ENCODE assay signal across 8 cellular contexts in genomic region chr2:98768765-98769476, GRCh38. TPM values are rescaled to one million over a fixed set of nuclear protein-coding genes. Genes with fewer than 3 reads are reported as not detected.
DNase-seq lines count a peak whose midpoint lies in the region; ATAC-seq and TF ChIP-seq lines count a peak whose summit lies in the region.

No MANE protein-coding gene starts in this region.

- H3K27ac Mint-ChIP-seq in CD8-positive, alpha-beta T cell = peak overlapping the region; percentile 98
- H3K27ac Mint-ChIP-seq in activated T-helper 1 cell treated with anti-CD3 and anti-CD28 coated beads, Interleukin-12 subunit alpha, Interleukin-12 subunit beta, Interleukin-2, Interleukin-4 antibody, amounts not matched to agents 30 ng/mL and 10 ng/mL and 1 ng/mL, durations not matched to agents 14 hours and 24 hours and 36 hours = peak overlapping the region; percentile 89

- ATAC-seq in CD8-positive, alpha-beta T cell = no peak
- ATAC-seq in left lobe of liver (peak; percentile 44), GM18502 (IDR thresholded peaks at IDR 0.05; ENCODE audit: poor library complexity, unreplicated experiment) (no peak)

- TF ChIP-seq CTCF in CD8-positive, alpha-beta T cell (IDR thresholded peaks at IDR 0.05) = no peak

- peaks cover 74% of the 10 kb centered on the region for H3K4me1 Mint-ChIP-seq in CD8-positive, alpha-beta T cell (ENCODE audit: low read depth)
- peaks cover 86% of the 10 kb centered on the region for H3K4me1 Mint-ChIP-seq in activated T-helper 1 cell treated with anti-CD3 and anti-CD28 coated beads, Interleukin-12 subunit alpha, Interleukin-12 subunit beta, Interleukin-2, Interleukin-4 antibody, amounts not matched to agents 30 ng/mL and 10 ng/mL and 1 ng/mL, durations not matched to agents 14 hours and 24 hours and 36 hours (ENCODE audit: low read depth)

- intact Hi-C loops in CD8-positive, alpha-beta T cell (cut with DNase I, micrococcal nuclease) = no loop called here
- intact Hi-C loops in activated T-helper 1 cell treated with anti-CD3 and anti-CD28 coated beads, Interleukin-12 subunit alpha, Interleukin-12 subunit beta, Interleukin-2, Interleukin-4 antibody, amounts not matched to agents 30 ng/mL and 10 ng/mL and 1 ng/mL, durations not matched to agents 14 hours and 24 hours and 36 hours (cut with micrococcal nuclease) = loop anchor here (1.0 to 10.0 kb wide), 7 partner anchors 9 to 332 kb away; no protein-coding TSS in a partner anchor

- H3K4me3 ChIP-seq in CD8-positive, alpha-beta T cell (ENCODE audit: low read depth, low read length) = no peak overlapping the region
- peak overlapping the region; percentile 60 for H3K4me3 ChIP-seq in Jurkat, Clone E6-1 (ENCODE audit: low read length)

- no peaks in the 10 kb centered on the region for H3K36me3 ChIP-seq in CD8-positive, alpha-beta T cell (ENCODE audit: insufficient read depth, low read length)

- H3K4me1 ChIP-seq in CD8-positive, alpha-beta T cell (ENCODE audit: insufficient read depth, low read length) = peaks cover 67% of the 10 kb centered on the region

- CTCF ChIA-PET in CD8-positive, alpha-beta T cell (lab: Charles Lee) = no interaction called here

- H3K27me3 ChIP-seq in CD8-positive, alpha-beta T cell (ENCODE audit: insufficient read depth, low read length) = no peaks in the 10 kb centered on the region

- peak overlapping the region; percentile 38 for H3K4me3 Mint-ChIP-seq in CD8-positive, alpha-beta T cell
- H3K4me3 Mint-ChIP-seq in activated T-helper 1 cell treated with anti-CD3 and anti-CD28 coated beads, Interleukin-12 subunit alpha, Interleukin-12 subunit beta, Interleukin-2, Interleukin-4 antibody, amounts not matched to agents 30 ng/mL and 10 ng/mL and 1 ng/mL, durations not matched to agents 14 hours and 24 hours and 36 hours = peak overlapping the region; percentile 56

- H3K9me3 Mint-ChIP-seq in CD8-positive, alpha-beta T cell = no peaks in the 10 kb centered on the region
- H3K9me3 Mint-ChIP-seq in activated T-helper 1 cell treated with anti-CD3 and anti-CD28 coated beads, Interleukin-12 subunit alpha, Interleukin-12 subunit beta, Interleukin-2, Interleukin-4 antibody, amounts not matched to agents 30 ng/mL and 10 ng/mL and 1 ng/mL, durations not matched to agents 14 hours and 24 hours and 36 hours = no peaks in the 10 kb centered on the region

- peaks cover 12% of the 10 kb centered on the region for H3K36me3 Mint-ChIP-seq in CD8-positive, alpha-beta T cell
- H3K36me3 Mint-ChIP-seq in activated T-helper 1 cell treated with anti-CD3 and anti-CD28 coated beads, Interleukin-12 subunit alpha, Interleukin-12 subunit beta, Interleukin-2, Interleukin-4 antibody, amounts not matched to agents 30 ng/mL and 10 ng/mL and 1 ng/mL, durations not matched to agents 14 hours and 24 hours and 36 hours (ENCODE audit: low read depth) = peaks cover 3% of the 10 kb centered on the region

- peak overlapping the region; percentile 79 for H3K27ac ChIP-seq in CD8-positive, alpha-beta T cell (ENCODE audit: low read depth, low read length)

- H3K9me3 ChIP-seq in CD8-positive, alpha-beta T cell (ENCODE audit: low read length) = no peaks in the 10 kb centered on the region

- DNase-seq in CD8-positive, alpha-beta T cell = no peak
- peak; percentile 81 for DNase-seq in Jurkat, Clone E6-1 (ENCODE audit: low read depth, low spot score)
- no peak for DNase-seq in activated T-helper 1 cell treated with anti-CD3 and anti-CD28 coated beads, Interleukin-12 subunit alpha, Interleukin-12 subunit beta, Interleukin-2, Interleukin-4 antibody, amounts not matched to agents 30 ng/mL and 10 ng/mL and 1 ng/mL, durations not matched to agents 14 hours and 24 hours and 36 hours (ENCODE audit: low spot score)
- DNase-seq in left lobe of liver (ENCODE audit: low spot score) (no peak), NOMO-1 treated with dmso at 0.1 percent for 144 hours (lab: John Stamatoyannopoulos, UW; ENCODE audit: unreplicated experiment) (no peak), NCI-H1436 treated with DMSO at 0.1 percent for 48 hours (lab: John Stamatoyannopoulos, UW) (no peak)
- DNase-seq in activated effector memory CD4-positive, alpha-beta T cell treated with Interleukin-2 at 50 U/mL for 16 hours = no peak

- no peaks in the 10 kb centered on the region for H3K27me3 Mint-ChIP-seq in CD8-positive, alpha-beta T cell (ENCODE audit: low read depth)
- peaks cover 2% of the 10 kb centered on the region for H3K27me3 Mint-ChIP-seq in activated T-helper 1 cell treated with anti-CD3 and anti-CD28 coated beads, Interleukin-12 subunit alpha, Interleukin-12 subunit beta, Interleukin-2, Interleukin-4 antibody, amounts not matched to agents 30 ng/mL and 10 ng/mL and 1 ng/mL, durations not matched to agents 14 hours and 24 hours and 36 hours (ENCODE audit: insufficient read depth)

- POLR2A ChIA-PET in CD8-positive, alpha-beta T cell (lab: Charles Lee) = interaction anchor here (0.8 to 3.7 kb wide), 4 partner anchors 36 to 113 kb away, joined by 3 to 26 read pairs (median 4); no protein-coding TSS in a partner anchor

RNA-seq across cellular contexts. Expression of gene MGAT4A, which starts 38.0 kb away (rescaled TPM):
- total RNA-seq in CD8-positive, alpha-beta T cell = 100 to 1,000 TPM; 226 to 229 TPM
- 16.3 TPM for polyA plus RNA-seq in Jurkat, Clone E6-1 (2012; ENCODE audit: insufficient read depth, insufficient read length)
- 47.0 and 49.7 TPM in 2 replicates for total RNA-seq in activated T-helper 1 cell treated with anti-CD3 and anti-CD28 coated beads, Interleukin-12 subunit alpha, Interleukin-12 subunit beta, Interleukin-2, Interleukin-4 antibody, amounts not matched to agents 30 ng/mL and 10 ng/mL and 1 ng/mL, durations not matched to agents 14 hours and 24 hours and 36 hours
- total RNA-seq in left lobe of liver = 6.9 TPM
